ENCODE assay signal across 7 cellular contexts in genomic region chr1:67347688-67348472, GRCh38. TPM values are rescaled to one million over a fixed set of nuclear protein-coding genes. Genes with fewer than 3 reads are reported as not detected.
DNase-seq lines count a peak whose midpoint lies in the region; ATAC-seq, FAIRE-seq and TF ChIP-seq lines count a peak whose summit lies in the region.

No MANE protein-coding gene starts in this region.

- H3K27me3 ChIP-seq in bronchial epithelial cell (ENCODE audit: control insufficient read depth, insufficient read depth, low read length) = no peaks in the 10 kb centered on the region
- H3K27me3 ChIP-seq in testis = no peaks in the 10 kb centered on the region

- no peaks in the 10 kb centered on the region for H3K9me3 ChIP-seq in testis

- no peaks in the 10 kb centered on the region for H3K4me1 ChIP-seq in testis

- peak; percentile 81 for TF ChIP-seq CTCF in bronchial epithelial cell (IDR thresholded peaks at IDR 0.05; ENCODE audit: insufficient read depth, low read length, severe bottlenecking)
- TF ChIP-seq CTCF in testis (IDR thresholded peaks at IDR 0.05) = peak; percentile 25 to 63 (median 58)

- no peak overlapping the region for H3K27ac ChIP-seq in testis

- TF ChIP-seq POLR2A in testis (IDR thresholded peaks at IDR 0.05) = no peak

- DNase-seq in EH (ENCODE audit: low read depth) = peak; percentile 75
- peak; percentile 78 for DNase-seq in NCI-H82 (lab: John Stamatoyannopoulos, UW)
- DNase-seq in bronchial epithelial cell (ENCODE audit: low read depth) = peak; percentile 95
- peak; percentile 52 for DNase-seq in kidney tubule cell (ENCODE audit: low spot score)
- peak; percentile 59 for DNase-seq in testis

- FAIRE-seq in bronchial epithelial cell (lab: Jason Lieb, UNC) = peak; percentile 75

- H3K36me3 ChIP-seq in bronchial epithelial cell (ENCODE audit: control insufficient read depth, insufficient read depth, low read length) = no peaks in the 10 kb centered on the region
- H3K36me3 ChIP-seq in testis (ENCODE audit: low read depth, missing control alignments) = no peaks in the 10 kb centered on the region

- WGBS in testis, 2 donors = 60 to 71% methylated on average over 12 of the region's 12 CpGs

- H3K4me3 ChIP-seq in bronchial epithelial cell (ENCODE audit: low read depth, low read length) (no peak overlapping the region), testis (no peak overlapping the region)

- ATAC-seq in HG03103 (IDR thresholded peaks at IDR 0.05; ENCODE audit: low read depth, unreplicated experiment) = peak; percentile 49
- no peak for ATAC-seq in GM21367 (IDR thresholded peaks at IDR 0.05; ENCODE audit: unreplicated experiment)

- intact Hi-C loops in testis (cut with DNase I; ENCODE audit: low total_unique reads) = loop anchor here (5.0 kb wide), 1 partner anchor 154 kb away; no protein-coding TSS in a partner anchor

RNA-seq across cellular contexts. Expression of gene IL12RB2, which starts 40.2 kb away (rescaled TPM):
- 0.51 and 0.53 TPM in 2 replicates for total RNA-seq in bronchial epithelial cell
- 1 to 10 TPM; 2.1 to 2.6 TPM for total RNA-seq in testis
- polyA plus RNA-seq in testis (ENCODE audit: insufficient read depth, low read depth, low replicate concordance) = 1.9 TPM
